1 cellular context compared by ENCODE assay signal in the genomic region with DNA sequence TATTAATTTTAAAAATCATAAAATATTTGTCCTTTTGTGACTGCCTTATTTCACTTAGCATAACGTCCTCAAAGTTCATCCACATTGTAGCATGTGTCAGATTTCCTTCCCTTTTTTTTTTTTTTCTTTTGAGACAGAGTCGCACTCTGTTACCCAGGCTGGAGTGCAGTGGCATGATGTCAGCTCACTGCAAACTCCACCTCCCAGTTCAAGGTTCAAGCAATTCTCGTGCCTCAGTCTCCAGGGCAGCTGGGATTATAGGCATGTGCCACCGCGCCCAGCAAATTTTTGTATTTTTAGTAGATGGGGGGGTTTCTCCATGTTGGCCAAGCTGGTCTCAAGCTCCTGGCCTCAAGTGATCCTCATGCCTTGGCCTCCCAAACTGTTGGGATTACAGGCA.
A peak's percentile ranks its signal among the peaks of the same experiment; 100 is the strongest.
TF ChIP-seq lines count a peak whose summit lies in the region.

No MANE protein-coding gene starts in this region.

TF ChIP-seq in HepG2, 621 proteins besides CTCF, POLR2A, EP300 and RAD21 (continued from another document and continues in another):
- TF ChIP-seq, protein P1, sequence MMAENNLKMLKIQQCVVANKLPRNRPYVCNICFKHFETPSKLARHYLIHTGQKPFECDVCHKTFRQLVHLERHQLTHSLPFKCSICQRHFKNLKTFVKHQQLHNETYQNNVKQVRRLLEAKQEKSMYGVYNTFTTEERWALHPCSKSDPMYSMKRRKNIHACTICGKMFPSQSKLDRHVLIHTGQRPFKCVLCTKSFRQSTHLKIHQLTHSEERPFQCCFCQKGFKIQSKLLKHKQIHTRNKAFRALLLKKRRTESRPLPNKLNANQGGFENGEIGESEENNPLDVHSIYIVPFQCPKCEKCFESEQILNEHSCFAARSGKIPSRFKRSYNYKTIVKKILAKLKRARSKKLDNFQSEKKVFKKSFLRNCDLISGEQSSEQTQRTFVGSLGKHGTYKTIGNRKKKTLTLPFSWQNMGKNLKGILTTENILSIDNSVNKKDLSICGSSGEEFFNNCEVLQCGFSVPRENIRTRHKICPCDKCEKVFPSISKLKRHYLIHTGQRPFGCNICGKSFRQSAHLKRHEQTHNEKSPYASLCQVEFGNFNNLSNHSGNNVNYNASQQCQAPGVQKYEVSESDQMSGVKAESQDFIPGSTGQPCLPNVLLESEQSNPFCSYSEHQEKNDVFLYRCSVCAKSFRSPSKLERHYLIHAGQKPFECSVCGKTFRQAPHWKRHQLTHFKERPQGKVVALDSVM (CRISPR knock-in tag; IDR thresholded peaks at IDR 0.05), result peak; percentile 80
- TF ChIP-seq ZFP36L1 (CRISPR knock-in tag; IDR thresholded peaks at IDR 0.05) (peak; percentile 23; the same call in 1 of the 2 replicates), NFYB (CRISPR knock-in tag; IDR thresholded peaks at IDR 0.05) (no peak), JUNB (CRISPR knock-in tag; IDR thresholded peaks at IDR 0.05; ENCODE audit: borderline replicate concordance) (no peak), ZNF550 (CRISPR knock-in tag; IDR thresholded peaks at IDR 0.05; ENCODE audit: borderline replicate concordance) (no peak), ZNF235 (CRISPR knock-in tag; IDR thresholded peaks at IDR 0.05; ENCODE audit: borderline replicate concordance) (no peak), ZBTB3 (CRISPR knock-in tag; IDR thresholded peaks at IDR 0.05; ENCODE audit: borderline replicate concordance, low read depth) (0 out of 2 replicates have a peak, but pooled peaks have one; percentile 54), ZSCAN31 (CRISPR knock-in tag; IDR thresholded peaks at IDR 0.05; ENCODE audit: low read depth) (no peak), ZNF234 (CRISPR knock-in tag; conservative IDR thresholded peaks at IDR 0.05) (no peak), CC2D1A (CRISPR knock-in tag; IDR thresholded peaks at IDR 0.05) (no peak), ZNF446 (CRISPR knock-in tag; IDR thresholded peaks at IDR 0.05) (no peak), PHF21A (CRISPR knock-in tag; IDR thresholded peaks at IDR 0.05) (no peak), SMAD3 (CRISPR knock-in tag; IDR thresholded peaks at IDR 0.05) (no peak), CBX5 (CRISPR knock-in tag; IDR thresholded peaks at IDR 0.05; ENCODE audit: borderline replicate concordance) (no peak), SP5 (CRISPR knock-in tag; IDR thresholded peaks at IDR 0.05; ENCODE audit: borderline replicate concordance, low read depth) (peak; percentile 67), ATF7 (IDR thresholded peaks at IDR 0.05) (0 out of 2 replicates have a peak, but pooled peaks have one; percentile 30), ATF7 (CRISPR knock-in tag; IDR thresholded peaks at IDR 0.05) (no peak), MED1 (CRISPR knock-in tag; IDR thresholded peaks at IDR 0.05) (no peak), FOXA3 (CRISPR knock-in tag; IDR thresholded peaks at IDR 0.05) (no peak), SMARCE1 (IDR thresholded peaks at IDR 0.05; ENCODE audit: borderline replicate concordance) (no peak), ZNF839 (CRISPR knock-in tag; IDR thresholded peaks at IDR 0.05; ENCODE audit: borderline replicate concordance) (no peak), ZNF772 (CRISPR knock-in tag; IDR thresholded peaks at IDR 0.05) (no peak), HNF4A (CRISPR knock-in tag; IDR thresholded peaks at IDR 0.05) (peak; percentile 71), ARHGAP35 (CRISPR knock-in tag; IDR thresholded peaks at IDR 0.05; ENCODE audit: borderline replicate concordance) (no peak), MTA1 (CRISPR knock-in tag; IDR thresholded peaks at IDR 0.05; ENCODE audit: borderline replicate concordance) (no peak), TEAD3 (CRISPR knock-in tag; optimal IDR thresholded peaks at IDR 0.05; ENCODE audit: borderline replicate concordance) (no peak)
- TF ChIP-seq, protein P2, sequence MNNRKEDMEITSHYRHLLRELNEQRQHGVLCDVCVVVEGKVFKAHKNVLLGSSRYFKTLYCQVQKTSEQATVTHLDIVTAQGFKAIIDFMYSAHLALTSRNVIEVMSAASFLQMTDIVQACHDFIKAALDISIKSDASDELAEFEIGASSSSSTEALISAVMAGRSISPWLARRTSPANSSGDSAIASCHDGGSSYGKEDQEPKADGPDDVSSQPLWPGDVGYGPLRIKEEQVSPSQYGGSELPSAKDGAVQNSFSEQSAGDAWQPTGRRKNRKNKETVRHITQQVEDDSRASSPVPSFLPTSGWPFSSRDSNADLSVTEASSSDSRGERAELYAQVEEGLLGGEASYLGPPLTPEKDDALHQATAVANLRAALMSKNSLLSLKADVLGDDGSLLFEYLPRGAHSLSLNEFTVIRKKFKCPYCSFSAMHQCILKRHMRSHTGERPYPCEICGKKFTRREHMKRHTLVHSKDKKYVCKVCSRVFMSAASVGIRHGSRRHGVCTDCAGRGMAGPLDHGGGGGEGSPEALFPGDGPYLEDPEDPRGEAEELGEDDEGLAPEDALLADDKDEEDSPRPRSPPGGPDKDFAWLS (CRISPR knock-in tag; IDR thresholded peaks at IDR 0.05; ENCODE audit: borderline replicate concordance), result no peak
- TF ChIP-seq, protein P3, sequence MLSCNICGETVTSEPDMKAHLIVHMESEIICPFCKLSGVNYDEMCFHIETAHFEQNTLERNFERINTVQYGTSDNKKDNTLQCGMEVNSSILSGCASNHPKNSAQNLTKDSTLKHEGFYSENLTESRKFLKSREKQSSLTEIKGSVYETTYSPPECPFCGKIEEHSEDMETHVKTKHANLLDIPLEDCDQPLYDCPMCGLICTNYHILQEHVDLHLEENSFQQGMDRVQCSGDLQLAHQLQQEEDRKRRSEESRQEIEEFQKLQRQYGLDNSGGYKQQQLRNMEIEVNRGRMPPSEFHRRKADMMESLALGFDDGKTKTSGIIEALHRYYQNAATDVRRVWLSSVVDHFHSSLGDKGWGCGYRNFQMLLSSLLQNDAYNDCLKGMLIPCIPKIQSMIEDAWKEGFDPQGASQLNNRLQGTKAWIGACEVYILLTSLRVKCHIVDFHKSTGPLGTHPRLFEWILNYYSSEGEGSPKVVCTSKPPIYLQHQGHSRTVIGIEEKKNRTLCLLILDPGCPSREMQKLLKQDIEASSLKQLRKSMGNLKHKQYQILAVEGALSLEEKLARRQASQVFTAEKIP (CRISPR knock-in tag; IDR thresholded peaks at IDR 0.05; ENCODE audit: borderline replicate concordance), result no peak
- TF ChIP-seq, protein P4, sequence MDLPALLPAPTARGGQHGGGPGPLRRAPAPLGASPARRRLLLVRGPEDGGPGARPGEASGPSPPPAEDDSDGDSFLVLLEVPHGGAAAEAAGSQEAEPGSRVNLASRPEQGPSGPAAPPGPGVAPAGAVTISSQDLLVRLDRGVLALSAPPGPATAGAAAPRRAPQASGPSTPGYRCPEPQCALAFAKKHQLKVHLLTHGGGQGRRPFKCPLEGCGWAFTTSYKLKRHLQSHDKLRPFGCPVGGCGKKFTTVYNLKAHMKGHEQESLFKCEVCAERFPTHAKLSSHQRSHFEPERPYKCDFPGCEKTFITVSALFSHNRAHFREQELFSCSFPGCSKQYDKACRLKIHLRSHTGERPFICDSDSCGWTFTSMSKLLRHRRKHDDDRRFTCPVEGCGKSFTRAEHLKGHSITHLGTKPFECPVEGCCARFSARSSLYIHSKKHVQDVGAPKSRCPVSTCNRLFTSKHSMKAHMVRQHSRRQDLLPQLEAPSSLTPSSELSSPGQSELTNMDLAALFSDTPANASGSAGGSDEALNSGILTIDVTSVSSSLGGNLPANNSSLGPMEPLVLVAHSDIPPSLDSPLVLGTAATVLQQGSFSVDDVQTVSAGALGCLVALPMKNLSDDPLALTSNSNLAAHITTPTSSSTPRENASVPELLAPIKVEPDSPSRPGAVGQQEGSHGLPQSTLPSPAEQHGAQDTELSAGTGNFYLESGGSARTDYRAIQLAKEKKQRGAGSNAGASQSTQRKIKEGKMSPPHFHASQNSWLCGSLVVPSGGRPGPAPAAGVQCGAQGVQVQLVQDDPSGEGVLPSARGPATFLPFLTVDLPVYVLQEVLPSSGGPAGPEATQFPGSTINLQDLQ (CRISPR knock-in tag; IDR thresholded peaks at IDR 0.05), result no peak
- TF ChIP-seq, protein P5, sequence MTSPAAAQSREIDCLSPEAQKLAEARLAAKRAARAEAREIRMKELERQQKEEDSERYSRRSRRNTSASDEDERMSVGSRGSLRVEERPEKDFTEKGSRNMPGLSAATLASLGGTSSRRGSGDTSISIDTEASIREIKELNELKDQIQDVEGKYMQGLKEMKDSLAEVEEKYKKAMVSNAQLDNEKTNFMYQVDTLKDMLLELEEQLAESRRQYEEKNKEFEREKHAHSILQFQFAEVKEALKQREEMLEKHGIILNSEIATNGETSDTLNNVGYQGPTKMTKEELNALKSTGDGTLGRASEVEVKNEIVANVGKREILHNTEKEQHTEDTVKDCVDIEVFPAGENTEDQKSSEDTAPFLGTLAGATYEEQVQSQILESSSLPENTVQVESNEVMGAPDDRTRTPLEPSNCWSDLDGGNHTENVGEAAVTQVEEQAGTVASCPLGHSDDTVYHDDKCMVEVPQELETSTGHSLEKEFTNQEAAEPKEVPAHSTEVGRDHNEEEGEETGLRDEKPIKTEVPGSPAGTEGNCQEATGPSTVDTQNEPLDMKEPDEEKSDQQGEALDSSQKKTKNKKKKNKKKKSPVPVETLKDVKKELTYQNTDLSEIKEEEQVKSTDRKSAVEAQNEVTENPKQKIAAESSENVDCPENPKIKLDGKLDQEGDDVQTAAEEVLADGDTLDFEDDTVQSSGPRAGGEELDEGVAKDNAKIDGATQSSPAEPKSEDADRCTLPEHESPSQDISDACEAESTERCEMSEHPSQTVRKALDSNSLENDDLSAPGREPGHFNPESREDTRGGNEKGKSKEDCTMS (CRISPR knock-in tag; conservative IDR thresholded peaks at IDR 0.05), result no peak
- TF ChIP-seq, protein P6, sequence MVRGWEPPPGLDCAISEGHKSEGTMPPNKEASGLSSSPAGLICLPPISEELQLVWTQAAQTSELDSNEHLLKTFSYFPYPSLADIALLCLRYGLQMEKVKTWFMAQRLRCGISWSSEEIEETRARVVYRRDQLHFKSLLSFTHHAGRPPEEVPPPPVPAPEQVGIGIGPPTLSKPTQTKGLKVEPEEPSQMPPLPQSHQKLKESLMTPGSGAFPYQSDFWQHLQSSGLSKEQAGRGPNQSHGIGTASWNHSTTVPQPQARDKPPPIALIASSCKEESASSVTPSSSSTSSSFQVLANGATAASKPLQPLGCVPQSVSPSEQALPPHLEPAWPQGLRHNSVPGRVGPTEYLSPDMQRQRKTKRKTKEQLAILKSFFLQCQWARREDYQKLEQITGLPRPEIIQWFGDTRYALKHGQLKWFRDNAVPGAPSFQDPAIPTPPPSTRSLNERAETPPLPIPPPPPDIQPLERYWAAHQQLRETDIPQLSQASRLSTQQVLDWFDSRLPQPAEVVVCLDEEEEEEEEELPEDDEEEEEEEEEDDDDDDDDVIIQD (CRISPR knock-in tag; IDR thresholded peaks at IDR 0.05; ENCODE audit: low read depth), result peak; percentile 11; the same call in 1 of the 2 replicates
- TF ChIP-seq, protein P7, sequence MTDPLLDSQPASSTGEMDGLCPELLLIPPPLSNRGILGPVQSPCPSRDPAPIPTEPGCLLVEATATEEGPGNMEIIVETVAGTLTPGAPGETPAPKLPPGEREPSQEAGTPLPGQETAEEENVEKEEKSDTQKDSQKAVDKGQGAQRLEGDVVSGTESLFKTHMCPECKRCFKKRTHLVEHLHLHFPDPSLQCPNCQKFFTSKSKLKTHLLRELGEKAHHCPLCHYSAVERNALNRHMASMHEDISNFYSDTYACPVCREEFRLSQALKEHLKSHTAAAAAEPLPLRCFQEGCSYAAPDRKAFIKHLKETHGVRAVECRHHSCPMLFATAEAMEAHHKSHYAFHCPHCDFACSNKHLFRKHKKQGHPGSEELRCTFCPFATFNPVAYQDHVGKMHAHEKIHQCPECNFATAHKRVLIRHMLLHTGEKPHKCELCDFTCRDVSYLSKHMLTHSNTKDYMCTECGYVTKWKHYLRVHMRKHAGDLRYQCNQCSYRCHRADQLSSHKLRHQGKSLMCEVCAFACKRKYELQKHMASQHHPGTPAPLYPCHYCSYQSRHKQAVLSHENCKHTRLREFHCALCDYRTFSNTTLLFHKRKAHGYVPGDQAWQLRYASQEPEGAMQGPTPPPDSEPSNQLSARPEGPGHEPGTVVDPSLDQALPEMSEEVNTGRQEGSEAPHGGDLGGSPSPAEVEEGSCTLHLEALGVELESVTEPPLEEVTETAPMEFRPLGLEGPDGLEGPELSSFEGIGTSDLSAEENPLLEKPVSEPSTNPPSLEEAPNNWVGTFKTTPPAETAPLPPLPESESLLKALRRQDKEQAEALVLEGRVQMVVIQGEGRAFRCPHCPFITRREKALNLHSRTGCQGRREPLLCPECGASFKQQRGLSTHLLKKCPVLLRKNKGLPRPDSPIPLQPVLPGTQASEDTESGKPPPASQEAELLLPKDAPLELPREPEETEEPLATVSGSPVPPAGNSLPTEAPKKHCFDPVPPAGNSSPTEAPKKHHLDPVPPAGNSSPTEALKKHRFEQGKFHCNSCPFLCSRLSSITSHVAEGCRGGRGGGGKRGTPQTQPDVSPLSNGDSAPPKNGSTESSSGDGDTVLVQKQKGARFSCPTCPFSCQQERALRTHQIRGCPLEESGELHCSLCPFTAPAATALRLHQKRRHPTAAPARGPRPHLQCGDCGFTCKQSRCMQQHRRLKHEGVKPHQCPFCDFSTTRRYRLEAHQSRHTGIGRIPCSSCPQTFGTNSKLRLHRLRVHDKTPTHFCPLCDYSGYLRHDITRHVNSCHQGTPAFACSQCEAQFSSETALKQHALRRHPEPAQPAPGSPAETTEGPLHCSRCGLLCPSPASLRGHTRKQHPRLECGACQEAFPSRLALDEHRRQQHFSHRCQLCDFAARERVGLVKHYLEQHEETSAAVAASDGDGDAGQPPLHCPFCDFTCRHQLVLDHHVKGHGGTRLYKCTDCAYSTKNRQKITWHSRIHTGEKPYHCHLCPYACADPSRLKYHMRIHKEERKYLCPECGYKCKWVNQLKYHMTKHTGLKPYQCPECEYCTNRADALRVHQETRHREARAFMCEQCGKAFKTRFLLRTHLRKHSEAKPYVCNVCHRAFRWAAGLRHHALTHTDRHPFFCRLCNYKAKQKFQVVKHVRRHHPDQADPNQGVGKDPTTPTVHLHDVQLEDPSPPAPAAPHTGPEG (CRISPR knock-in tag; IDR thresholded peaks at IDR 0.05), result no peak
- TF ChIP-seq, protein P8, sequence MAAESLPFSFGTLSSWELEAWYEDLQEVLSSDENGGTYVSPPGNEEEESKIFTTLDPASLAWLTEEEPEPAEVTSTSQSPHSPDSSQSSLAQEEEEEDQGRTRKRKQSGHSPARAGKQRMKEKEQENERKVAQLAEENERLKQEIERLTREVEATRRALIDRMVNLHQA (CRISPR knock-in tag; IDR thresholded peaks at IDR 0.05), result no peak
- TF ChIP-seq, protein P9, sequence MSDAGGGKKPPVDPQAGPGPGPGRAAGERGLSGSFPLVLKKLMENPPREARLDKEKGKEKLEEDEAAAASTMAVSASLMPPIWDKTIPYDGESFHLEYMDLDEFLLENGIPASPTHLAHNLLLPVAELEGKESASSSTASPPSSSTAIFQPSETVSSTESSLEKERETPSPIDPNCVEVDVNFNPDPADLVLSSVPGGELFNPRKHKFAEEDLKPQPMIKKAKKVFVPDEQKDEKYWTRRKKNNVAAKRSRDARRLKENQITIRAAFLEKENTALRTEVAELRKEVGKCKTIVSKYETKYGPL (CRISPR knock-in tag; IDR thresholded peaks at IDR 0.05), result no peak
- TF ChIP-seq, protein P10, sequence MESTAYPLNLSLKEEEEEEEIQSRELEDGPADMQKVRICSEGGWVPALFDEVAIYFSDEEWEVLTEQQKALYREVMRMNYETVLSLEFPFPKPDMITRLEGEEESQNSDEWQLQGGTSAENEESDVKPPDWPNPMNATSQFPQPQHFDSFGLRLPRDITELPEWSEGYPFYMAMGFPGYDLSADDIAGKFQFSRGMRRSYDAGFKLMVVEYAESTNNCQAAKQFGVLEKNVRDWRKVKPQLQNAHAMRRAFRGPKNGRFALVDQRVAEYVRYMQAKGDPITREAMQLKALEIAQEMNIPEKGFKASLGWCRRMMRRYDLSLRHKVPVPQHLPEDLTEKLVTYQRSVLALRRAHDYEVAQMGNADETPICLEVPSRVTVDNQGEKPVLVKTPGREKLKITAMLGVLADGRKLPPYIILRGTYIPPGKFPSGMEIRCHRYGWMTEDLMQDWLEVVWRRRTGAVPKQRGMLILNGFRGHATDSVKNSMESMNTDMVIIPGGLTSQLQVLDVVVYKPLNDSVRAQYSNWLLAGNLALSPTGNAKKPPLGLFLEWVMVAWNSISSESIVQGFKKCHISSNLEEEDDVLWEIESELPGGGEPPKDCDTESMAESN (CRISPR knock-in tag; conservative IDR thresholded peaks at IDR 0.05), result no peak
